In the genomic region with DNA sequence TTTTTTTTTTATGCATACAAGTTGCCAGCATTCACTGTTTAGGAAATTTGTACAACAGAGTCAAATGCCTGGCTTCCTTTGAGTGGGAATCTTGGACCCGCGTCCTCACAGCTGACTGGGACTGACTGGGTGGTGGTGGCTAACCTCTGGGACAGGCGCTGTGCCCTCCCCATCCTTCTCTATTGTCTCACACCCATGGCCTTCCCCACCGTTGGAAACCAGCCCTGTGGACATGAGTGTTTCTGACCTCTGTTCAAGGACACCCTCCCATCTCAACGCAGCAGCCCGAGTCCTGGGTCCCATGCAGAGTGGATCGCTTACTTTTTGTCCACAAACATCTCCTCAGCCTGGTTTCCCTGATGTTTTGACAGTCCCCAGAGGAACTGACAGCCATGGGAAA, we compare ENCODE assay signal across 15 cellular contexts.
DNase-seq lines count a peak whose midpoint lies in the region; ATAC-seq and TF ChIP-seq lines count a peak whose summit lies in the region.
"Had no signal": no experiment of that assay in that cellular context is flagged by ENCODE, and none has a peak within 500 bp of the region (broad histone marks: within the 10 kb centered on the region; RNA-seq: fewer than 3 reads in every experiment).

No MANE protein-coding gene starts in this region.

- ATAC-seq in body of pancreas, result no peak
- no peak for ATAC-seq in activated naive CD4-positive, alpha-beta T cell treated with anti-CD3 and anti-CD28 coated beads, Interleukin-2, amount 50 U/mL, for 72 hours
- ATAC-seq: PC-3 had no signal

- TF ChIP-seq RAD21 in neural cell (conservative IDR thresholded peaks at IDR 0.05), result no peak

- H3K4me1 ChIP-seq in body of pancreas (peaks cover 54% of the 10 kb centered on the region), cardiac muscle cell (ENCODE audit: low read depth) (peaks cover 56% of the 10 kb centered on the region)

- DNase-seq in body of pancreas, result no peak
- DNase-seq in cardiac muscle cell (ENCODE audit: low read depth in 1 of 2, low spot score in 1 of 2), result no peak
- DNase-seq in substantia nigra (lab: John Stamatoyannopoulos, UW), result peak in 1 of 49 donors; percentile 48
- no peak for DNase-seq in NCI-H2107 (lab: John Stamatoyannopoulos, UW)
- DNase-seq in activated naive CD4-positive, alpha-beta T cell treated with anti-CD3 and anti-CD28 coated beads, Interleukin-2, amount 50 U/mL, for 72 hours (ENCODE audit: low spot score in 2 of 2), result no peak
- DNase-seq in NCI-H69 (lab: John Stamatoyannopoulos, UW), result no peak
- DNase-seq in C1 segment of cervical spinal cord (lab: John Stamatoyannopoulos, UW), result no peak
- DNase-seq: activated naive CD4-positive, alpha-beta T cell treated with anti-CD3 and anti-CD28 coated beads, Interleukin-2, amount 50 U/mL, for 16 hours; NCI-H146; NCI-H510A; PC-3 had no signal

- peaks cover 10% of the 10 kb centered on the region for H3K79me2 ChIP-seq in neural cell (replicated peaks; ENCODE audit: insufficient read depth, low read length)

- TF ChIP-seq CTCF in body of pancreas (IDR thresholded peaks at IDR 0.05) (no peak), cardiac muscle cell (IDR thresholded peaks at IDR 0.05; ENCODE audit: low read depth, low read length) (no peak), neural cell (IDR thresholded peaks at IDR 0.05; ENCODE audit: poor library complexity, severe bottlenecking) (no peak)

- no peaks in the 10 kb centered on the region for H3K9me3 Mint-ChIP-seq in activated naive CD4-positive, alpha-beta T cell treated with anti-CD3 and anti-CD28 coated beads, Interleukin-2, amount 50 U/mL, for 72 hours
- H3K9me3 Mint-ChIP-seq: central memory CD8-positive, alpha-beta T cell had no signal

- H3K27me3 ChIP-seq in body of pancreas (no peaks in the 10 kb centered on the region), cardiac muscle cell (no peaks in the 10 kb centered on the region), neural cell (ENCODE audit: insufficient read depth, low read depth, low read length) (no peaks in the 10 kb centered on the region)
- H3K27me3 ChIP-seq: left lung had no signal

- no peaks in the 10 kb centered on the region for H4K20me1 ChIP-seq in neural cell (ENCODE audit: insufficient read depth)

- TF ChIP-seq POLR2A in body of pancreas (IDR thresholded peaks at IDR 0.05), result no peak

- H3K36me3 Mint-ChIP-seq in activated naive CD4-positive, alpha-beta T cell treated with anti-CD3 and anti-CD28 coated beads, Interleukin-2, amount 50 U/mL, for 72 hours, result no peaks in the 10 kb centered on the region

- no peaks in the 10 kb centered on the region for H3K9me2 ChIP-seq in neural cell (ENCODE audit: insufficient read depth, low read length)

- no peak overlapping the region for H3K4me2 ChIP-seq in neural cell (ENCODE audit: low read length)

- intact Hi-C loops in body of pancreas (cut with DNase I), result no loop called here

- no peak for TF ChIP-seq EP300 in neural cell (conservative IDR thresholded peaks at IDR 0.05; ENCODE audit: poor library complexity, severe bottlenecking)

- 42 to 57% methylated on average over 7 of the region's 7 CpGs for WGBS in body of pancreas, 2 donors

- H3K4me3 ChIP-seq in body of pancreas, result no peak overlapping the region
- no peak overlapping the region for H3K4me3 ChIP-seq in cardiac muscle cell
- H3K4me3 ChIP-seq in neural cell (ENCODE audit: low read length), result no peak overlapping the region
- H3K4me3 ChIP-seq: left lung had no signal

- H2AFZ ChIP-seq in neural cell (ENCODE audit: low read depth, low read length), result no peak overlapping the region

- H3K9me3 ChIP-seq in body of pancreas (no peaks in the 10 kb centered on the region), cardiac muscle cell (ENCODE audit: low read depth) (no peaks in the 10 kb centered on the region), neural cell (ENCODE audit: low read length) (no peaks in the 10 kb centered on the region)
- H3K9me3 ChIP-seq: left lung had no signal

- H3K9ac ChIP-seq in neural cell (ENCODE audit: low read length), result peak overlapping the region; percentile 74

- H3K27ac ChIP-seq in body of pancreas (peak overlapping the region; percentile 85 to 91 (median 90)), cardiac muscle cell (peak overlapping the region; percentile 99), neural cell (ENCODE audit: low read length) (peak overlapping the region; percentile 98), substantia nigra (ENCODE audit: low read depth, low read length, poor library complexity, severe bottlenecking) (peak overlapping the region; percentile 83)
- H3K27ac ChIP-seq: epithelial cell of prostate had no signal

- H3K27ac Mint-ChIP-seq in activated naive CD4-positive, alpha-beta T cell treated with anti-CD3 and anti-CD28 coated beads, Interleukin-2, amount 50 U/mL, for 72 hours, result no peak overlapping the region

- peaks cover 5% of the 10 kb centered on the region for H3F3A ChIP-seq in neural cell (ENCODE audit: insufficient read depth, low read length, poor library complexity, severe bottlenecking)

- H3K36me3 ChIP-seq in body of pancreas (replicated peaks in 1 of 2; ENCODE audit: insufficient read depth in 1 of 2, low read depth in 2 of 2) (peaks cover 0 to 4% of the 10 kb centered on the region in 2 donors), cardiac muscle cell (peaks cover 31% of the 10 kb centered on the region), neural cell (ENCODE audit: insufficient read depth, low read length) (no peaks in the 10 kb centered on the region)

TF ChIP-seq in neural cell, 6 proteins besides CTCF, POLR2A, EP300 and RAD21:
- no peak for TF ChIP-seq SMC3 (conservative IDR thresholded peaks at IDR 0.05; ENCODE audit: poor library complexity)
- no peak for TF ChIP-seq EZH2 (IDR thresholded peaks at IDR 0.05; ENCODE audit: borderline replicate concordance, insufficient read depth, low read length, poor library complexity, severe bottlenecking)
- TF ChIP-seq, protein P1, sequence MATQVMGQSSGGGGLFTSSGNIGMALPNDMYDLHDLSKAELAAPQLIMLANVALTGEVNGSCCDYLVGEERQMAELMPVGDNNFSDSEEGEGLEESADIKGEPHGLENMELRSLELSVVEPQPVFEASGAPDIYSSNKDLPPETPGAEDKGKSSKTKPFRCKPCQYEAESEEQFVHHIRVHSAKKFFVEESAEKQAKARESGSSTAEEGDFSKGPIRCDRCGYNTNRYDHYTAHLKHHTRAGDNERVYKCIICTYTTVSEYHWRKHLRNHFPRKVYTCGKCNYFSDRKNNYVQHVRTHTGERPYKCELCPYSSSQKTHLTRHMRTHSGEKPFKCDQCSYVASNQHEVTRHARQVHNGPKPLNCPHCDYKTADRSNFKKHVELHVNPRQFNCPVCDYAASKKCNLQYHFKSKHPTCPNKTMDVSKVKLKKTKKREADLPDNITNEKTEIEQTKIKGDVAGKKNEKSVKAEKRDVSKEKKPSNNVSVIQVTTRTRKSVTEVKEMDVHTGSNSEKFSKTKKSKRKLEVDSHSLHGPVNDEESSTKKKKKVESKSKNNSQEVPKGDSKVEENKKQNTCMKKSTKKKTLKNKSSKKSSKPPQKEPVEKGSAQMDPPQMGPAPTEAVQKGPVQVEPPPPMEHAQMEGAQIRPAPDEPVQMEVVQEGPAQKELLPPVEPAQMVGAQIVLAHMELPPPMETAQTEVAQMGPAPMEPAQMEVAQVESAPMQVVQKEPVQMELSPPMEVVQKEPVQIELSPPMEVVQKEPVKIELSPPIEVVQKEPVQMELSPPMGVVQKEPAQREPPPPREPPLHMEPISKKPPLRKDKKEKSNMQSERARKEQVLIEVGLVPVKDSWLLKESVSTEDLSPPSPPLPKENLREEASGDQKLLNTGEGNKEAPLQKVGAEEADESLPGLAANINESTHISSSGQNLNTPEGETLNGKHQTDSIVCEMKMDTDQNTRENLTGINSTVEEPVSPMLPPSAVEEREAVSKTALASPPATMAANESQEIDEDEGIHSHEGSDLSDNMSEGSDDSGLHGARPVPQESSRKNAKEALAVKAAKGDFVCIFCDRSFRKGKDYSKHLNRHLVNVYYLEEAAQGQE (IDR thresholded peaks at IDR 0.05; ENCODE audit: borderline replicate concordance), result no peak
- no peak for TF ChIP-seq TAF1 (IDR thresholded peaks at IDR 0.05; ENCODE audit: low read depth)
- no peak for TF ChIP-seq MXI1 (conservative IDR thresholded peaks at IDR 0.05; ENCODE audit: poor library complexity, severe bottlenecking)
- TF ChIP-seq POLR2AphosphoS5 (IDR thresholded peaks at IDR 0.05), result no peak
